ENCODE assay signal across 7 cellular contexts in the genomic region with DNA sequence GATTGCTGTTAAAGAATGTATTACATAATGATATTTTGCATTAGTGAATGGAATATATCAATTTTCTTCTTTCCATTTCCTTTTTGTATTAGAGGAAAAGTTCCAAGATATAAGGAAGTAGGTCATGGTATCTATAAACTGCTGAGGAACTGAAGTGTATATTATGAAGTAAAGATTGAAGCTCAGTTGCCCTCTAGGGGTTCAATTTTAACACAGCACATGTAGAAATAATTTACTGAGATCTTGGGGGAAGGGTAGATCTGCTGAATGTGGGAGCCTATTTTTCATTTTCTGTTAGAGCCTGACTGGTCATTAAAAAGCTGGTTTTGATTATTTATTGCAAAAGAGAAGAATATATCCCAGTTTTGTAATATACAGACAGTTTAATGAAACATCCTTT. TPM values are rescaled to one million over a fixed set of nuclear protein-coding genes. Genes with fewer than 3 reads are reported as not detected.
DNase-seq lines count a peak whose midpoint lies in the region; ATAC-seq, FAIRE-seq and TF ChIP-seq lines count a peak whose summit lies in the region.

No MANE protein-coding gene starts in this region.

- peak; percentile 15 for DNase-seq in GM04504 (ENCODE audit: low read depth)
- DNase-seq in SK-MEL-5 (ENCODE audit: low read depth, low spot score) = peak; percentile 71
- DNase-seq in fibroblast of mammary gland (ENCODE audit: low read depth) = peak; percentile 62
- no peak for DNase-seq in pancreas
- DNase-seq in stimulated activated CD4-positive, alpha-beta T cell treated with anti-CD3 and anti-CD28 coated beads, Interleukin-4, amount 100 ng/mL, for 4 hours = no peak

- no peak overlapping the region for H3K27ac ChIP-seq in pancreas

- in situ Hi-C loops in SK-MEL-5 (cut with HindIII; ENCODE audit: low pct_unique_long_range_greater_than_20kb, low sequenced_read_pairs) = no loop called here

- H3K4me3 ChIP-seq in fibroblast of mammary gland (ENCODE audit: control insufficient read depth, low read depth, low read length) (no peak overlapping the region), pancreas (no peak overlapping the region)

- H3K9me3 ChIP-seq in pancreas = no peaks in the 10 kb centered on the region

- FAIRE-seq in pancreas (lab: Jason Lieb, UNC) = peak; percentile 95

- no peaks in the 10 kb centered on the region for H3K27me3 ChIP-seq in pancreas

- ATAC-seq in GM21423 (IDR thresholded peaks at IDR 0.05; ENCODE audit: unreplicated experiment) (peak; percentile 91), HG03571 (IDR thresholded peaks at IDR 0.05; ENCODE audit: unreplicated experiment) (peak; percentile 77), pancreas (peak; percentile 77 to 96 (median 96))

- intact Hi-C loops in pancreas (cut with DNase I) = no loop called here

- no peaks in the 10 kb centered on the region for H3K36me3 ChIP-seq in pancreas

- no peaks in the 10 kb centered on the region for H3K4me1 ChIP-seq in pancreas

- TF ChIP-seq CTCF in fibroblast of mammary gland (conservative IDR thresholded peaks at IDR 0.05; ENCODE audit: control insufficient read depth, insufficient read depth, low read depth, low read length) (peak; percentile 62), pancreas (IDR thresholded peaks at IDR 0.05) (peak in 3 of 4 donors; percentile 39 to 49 (median 44))

RNA-seq across cellular contexts. Expression of gene CMC1, which starts 45.2 kb away (rescaled TPM):
- 18.8 and 21.3 TPM in 2 replicates for total RNA-seq in SK-MEL-5 (2014; rRNA removed; shearing (Covaris generic))
- polyA plus RNA-seq in SK-MEL-5 (2015; cell fraction: cytosol; rRNA removed) = 23.6 and 32.8 TPM in 2 replicates
- 24.8 and 29.2 TPM in 2 replicates for polyA plus RNA-seq in SK-MEL-5 (2015; cell fraction: nucleus; rRNA removed)
- 1 to 10 TPM; 4.3 to 9.3 (median 7.1) TPM for total RNA-seq in pancreas
- 10 to 100 TPM; 16.4 to 23.9 TPM for polyA plus RNA-seq in pancreas

Comparison
In these comparisons a context has a peak if more than half of its experiments do, and no peak if none do; other contexts are left out.
1. DNase-seq: peak in GM04504 (single experiment), SK-MEL-5 (single experiment) and fibroblast of mammary gland (single experiment); none in pancreas (0 of 6) and stimulated activated CD4-positive, alpha-beta T cell treated with anti-CD3 and anti-CD28 coated beads, Interleukin-4, amount 100 ng/mL, for 4 hours (0 of 2).
2. Peak in every context shown above with its lines, with median percentiles within 50 percentile points of each other: ATAC-seq.